Comparison of ENCODE assay signal across 8 cellular contexts in genomic region chr7:92633211-92633906, GRCh38. TPM values are rescaled to one million over a fixed set of nuclear protein-coding genes. Genes with fewer than 3 reads are reported as not detected.
DNase-seq lines count a peak whose midpoint lies in the region; ATAC-seq and TF ChIP-seq lines count a peak whose summit lies in the region.

No MANE protein-coding gene starts in this region.

- peaks cover 37% of the 10 kb centered on the region for H3K4me1 Mint-ChIP-seq in CD4-positive, alpha-beta T cell (ENCODE audit: low read depth)
- H3K4me1 Mint-ChIP-seq in HFFc6 (ENCODE audit: low read depth) = peaks cover 76% of the 10 kb centered on the region

- H3K27me3 ChIP-seq in CD4-positive, alpha-beta T cell (ENCODE audit: control insufficient read depth, insufficient read depth, low read length) = no peaks in the 10 kb centered on the region
- no peaks in the 10 kb centered on the region for H3K27me3 ChIP-seq in uterus

- ATAC-seq in CD4-positive, alpha-beta T cell (ENCODE audit: poor library complexity) = peak; percentile 56
- no peak for ATAC-seq in HG02884 (IDR thresholded peaks at IDR 0.05; ENCODE audit: unreplicated experiment)
- no peak for ATAC-seq in GM21381 (IDR thresholded peaks at IDR 0.05; ENCODE audit: unreplicated experiment)

- POLR2A ChIA-PET in CD4-positive, alpha-beta T cell (lab: Charles Lee) = interaction anchor here (0.7 kb wide), 1 partner anchor 348 kb away, joined by 6 read pairs; no protein-coding TSS in a partner anchor

- peaks cover 4% of the 10 kb centered on the region for H3K36me3 Mint-ChIP-seq in CD4-positive, alpha-beta T cell (ENCODE audit: low read depth)
- peaks cover 16% of the 10 kb centered on the region for H3K36me3 Mint-ChIP-seq in HFFc6 (ENCODE audit: low read depth)

- H3K9me3 Mint-ChIP-seq in CD4-positive, alpha-beta T cell = no peaks in the 10 kb centered on the region
- no peaks in the 10 kb centered on the region for H3K9me3 Mint-ChIP-seq in HFFc6

- no peak overlapping the region for H3K4me3 Mint-ChIP-seq in CD4-positive, alpha-beta T cell
- H3K4me3 Mint-ChIP-seq in HFFc6 = peak overlapping the region; percentile 70

- H3K27me3 Mint-ChIP-seq in CD4-positive, alpha-beta T cell = no peaks in the 10 kb centered on the region
- H3K27me3 Mint-ChIP-seq in HFFc6 (ENCODE audit: insufficient read depth) = peaks cover 2% of the 10 kb centered on the region; the same call in 1 of the 2 replicates

- H3K36me3 ChIP-seq in uterus = no peaks in the 10 kb centered on the region

- no peak overlapping the region for H3K27ac Mint-ChIP-seq in CD4-positive, alpha-beta T cell
- peak overlapping the region; percentile 78 for H3K27ac Mint-ChIP-seq in HFFc6

- no peak for TF ChIP-seq POLR2A in uterus (IDR thresholded peaks at IDR 0.05)

- H3K4me3 ChIP-seq in uterus = no peak overlapping the region

- peak in 1 of 10 experiments; percentile 7 for DNase-seq in CD4-positive, alpha-beta T cell
- DNase-seq in HFFc6 (peak; percentile 91), SKM-1 (lab: John Stamatoyannopoulos, UW; ENCODE audit: unreplicated experiment) (peak; percentile 82), dermis microvascular lymphatic vessel endothelial cell (ENCODE audit: low read depth in 2 of 2) (peak; percentile 96 to 99), lung microvascular endothelial cell (ENCODE audit: low read depth in 2 of 2) (peak; percentile 97 to 99), uterus (peak in 1 of 2 donors; percentile 25)

- CTCF ChIA-PET in CD4-positive, alpha-beta T cell (lab: Charles Lee) = interaction anchor here (0.5 to 3.8 kb wide), 3 partner anchors 12 to 234 kb away, joined by 3 to 15 read pairs (median 13); no protein-coding TSS in a partner anchor

- H3K4me1 ChIP-seq in uterus = peaks cover 0 to 7% of the 10 kb centered on the region in 2 donors

- no peak overlapping the region for H3K27ac ChIP-seq in CD4-positive, alpha-beta T cell (ENCODE audit: low read depth, low read length)
- H3K27ac ChIP-seq in uterus = peak overlapping the region; percentile 13 to 35

- H3K9me3 ChIP-seq in CD4-positive, alpha-beta T cell (ENCODE audit: control insufficient read depth, low read length) = peaks cover 5% of the 10 kb centered on the region
- H3K9me3 ChIP-seq in uterus = no peaks in the 10 kb centered on the region

- intact Hi-C loops in CD4-positive, alpha-beta T cell (cut with DNase I, micrococcal nuclease) = no loop called here
- intact Hi-C loops in uterus (cut with DNase I; ENCODE audit: low total_unique reads) = no loop called here

- no peak for TF ChIP-seq CTCF in CD4-positive, alpha-beta T cell (IDR thresholded peaks at IDR 0.05)
- TF ChIP-seq CTCF in HFFc6 (IDR thresholded peaks at IDR 0.05) (no peak), uterus (IDR thresholded peaks at IDR 0.05) (no peak)

RNA-seq across cellular contexts. Expression of gene FAM133B, which starts 43.2 kb away (rescaled TPM):
- 10 to 100 TPM; 81.2 to 83.8 TPM for total RNA-seq in CD4-positive, alpha-beta T cell
- 10 to 100 TPM; 13.2 to 19.8 (median 17.7) TPM for total RNA-seq in HFFc6 (2021; fragmentation: NEBNext Ultra II Directional; extraction: Animal tissue kit (Norgen Biotek cat#: 25700))
- total RNA-seq in dermis microvascular lymphatic vessel endothelial cell = 8.0 and 9.4 TPM in 2 replicates
- total RNA-seq in lung microvascular endothelial cell = 7.0 and 10.1 TPM in 2 replicates
- total RNA-seq in uterus = 10 to 100 TPM in 3 of 4 donors, 1 to 10 TPM in 1; 7.2 to 42.9 (median 34.3) TPM
